Comparison of ENCODE assay signal across 25 cellular contexts in genomic region chr16:68713430-68713829, GRCh38. TPM values are rescaled to one million over a fixed set of nuclear protein-coding genes. Genes with fewer than 3 reads are reported as not detected.
"Had no signal": no experiment of that assay in that cellular context is flagged by ENCODE, and none has a peak within 500 bp of the region (broad histone marks: within the 10 kb centered on the region; RNA-seq: fewer than 3 reads in every experiment).

No MANE protein-coding gene starts in this region.

- H3K9me3 ChIP-seq: esophagus squamous epithelium, upper lobe of right lung had no signal

- H3K36me3 ChIP-seq: esophagus squamous epithelium, left ventricle myocardium inferior, tibial artery, upper lobe of right lung had no signal

- H3K4me3 ChIP-seq: esophagus squamous epithelium, left ventricle myocardium inferior, lung, tibial artery, upper lobe of right lung had no signal

- H3K27ac Mint-ChIP-seq: activated naive CD8-positive, alpha-beta T cell; dendritic cell treated with granulocyte-macrophage colony-stimulating factor and Interleukin-4, amounts not matched to agents 40 ng/mL and 50 ng/mL, for 4 days; mesothelial cell of epicardium; naive B cell; stimulated activated naive CD8-positive, alpha-beta T cell treated with anti-CD3 and anti-CD28 coated beads, Interleukin-15, amount 100 ng/mL, for 72 hours had no signal

- H3K36me3 Mint-ChIP-seq: mesothelial cell of epicardium, naive B cell had no signal

- H3K9me3 Mint-ChIP-seq: central memory CD8-positive, alpha-beta T cell; dendritic cell treated with granulocyte-macrophage colony-stimulating factor and Interleukin-4, amounts not matched to agents 40 ng/mL and 50 ng/mL, for 4 days; mesothelial cell of epicardium; neural crest cell; stimulated activated naive CD8-positive, alpha-beta T cell treated with anti-CD3 and anti-CD28 coated beads, Interleukin-15, amount 100 ng/mL, for 72 hours had no signal

- H3K27ac ChIP-seq: epithelial cell of prostate, esophagus squamous epithelium, left ventricle myocardium inferior, tibial artery, upper lobe of right lung had no signal

- ATAC-seq: right cardiac atrium; stimulated activated naive CD8-positive, alpha-beta T cell treated with anti-CD3 and anti-CD28 coated beads, Interleukin-15, amount 100 ng/mL, for 72 hours; upper lobe of right lung had no signal

- H3K4me3 Mint-ChIP-seq: activated naive CD8-positive, alpha-beta T cell; central memory CD8-positive, alpha-beta T cell; dendritic cell treated with granulocyte-macrophage colony-stimulating factor and Interleukin-4, amounts not matched to agents 40 ng/mL and 50 ng/mL, for 4 days; mesothelial cell of epicardium; naive B cell; neural crest cell; stimulated activated naive CD8-positive, alpha-beta T cell treated with anti-CD3 and anti-CD28 coated beads, Interleukin-15, amount 100 ng/mL, for 72 hours had no signal

- H3K4me1 ChIP-seq: esophagus squamous epithelium, left ventricle myocardium inferior, tibial artery, upper lobe of right lung had no signal

- DNase-seq: activated CD4-positive, alpha-beta T cell treated with anti-CD3 and anti-CD28 coated beads for 4 hours; activated CD4-positive, alpha-beta T cell treated with anti-CD3 and anti-CD28 coated beads, Interleukin-2, amount 50 U/mL, for 4 hours; activated effector memory CD4-positive, alpha-beta T cell treated with Interleukin-2 at 50 U/mL for 16 hours; activated naive CD4-positive, alpha-beta T cell treated with Interleukin-2 at 50 U/mL for 16 hours; anterior cingulate cortex; effector CD8-positive, alpha-beta T cell; esophagus squamous epithelium; foreskin melanocyte; kidney glomerular epithelial cell; left ventricle myocardium inferior; naive B cell; right cardiac atrium; stimulated activated CD4-positive, alpha-beta T cell treated with anti-CD3 and anti-CD28 coated beads, Interleukin-4, amount 100 ng/mL, for 1 hour; stimulated activated naive CD8-positive, alpha-beta T cell treated with anti-CD3 and anti-CD28 coated beads, Interleukin-15, amount 100 ng/mL, for 72 hours; substantia nigra; tibial artery; upper lobe of right lung had no signal

- H3K4me1 Mint-ChIP-seq: mesothelial cell of epicardium had no signal

RNA-seq across cellular contexts. Expression of gene CDH1, which starts 23.7 kb away (rescaled TPM):
- total RNA-seq: glomerular endothelial cell, right cardiac atrium had no signal
